ENCODE assay signal across 10 cellular contexts in the genomic region with DNA sequence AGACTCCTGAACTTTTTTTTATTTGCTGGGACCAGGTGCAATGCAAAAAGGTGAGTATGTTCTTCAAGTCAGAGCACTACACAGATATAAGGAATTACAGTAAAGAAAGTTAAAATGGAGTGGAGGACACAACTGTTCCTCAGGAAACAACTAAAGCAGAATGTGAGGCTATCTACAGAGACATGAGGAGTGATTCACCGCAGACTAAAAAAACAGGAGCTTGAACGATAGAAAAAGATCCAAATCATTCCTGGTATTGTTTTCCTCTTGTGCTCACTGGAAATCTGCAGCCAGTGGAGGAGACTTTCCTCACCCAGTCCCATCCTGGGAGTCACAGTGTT.
A peak's percentile ranks its signal among the peaks of the same experiment; 100 is the strongest.
DNase-seq lines count a peak whose midpoint lies in the region; ATAC-seq lines count a peak whose summit lies in the region.
"Had no signal": no experiment of that assay in that cellular context is flagged by ENCODE, and none has a peak within 500 bp of the region (broad histone marks: within the 10 kb centered on the region; RNA-seq: fewer than 3 reads in every experiment).

No MANE protein-coding gene starts in this region.

- H3K9me3 ChIP-seq in right cardiac atrium (ENCODE audit: control insufficient read depth, low read length) (no peaks in the 10 kb centered on the region), MG63 (no peaks in the 10 kb centered on the region)

- H3K36me3 Mint-ChIP-seq in activated T-cell treated with anti-CD3 and anti-CD28 coated beads, Interleukin-2, amount 50 U/mL, for 24 hours (ENCODE audit: low read depth) = no peaks in the 10 kb centered on the region
- H3K36me3 Mint-ChIP-seq in activated T-helper 1 cell treated with anti-CD3 and anti-CD28 coated beads, Interleukin-12 subunit alpha, Interleukin-12 subunit beta, Interleukin-2, Interleukin-4 antibody, amounts not matched to agents 30 ng/mL and 10 ng/mL and 1 ng/mL, durations not matched to agents 14 hours and 24 hours and 36 hours (ENCODE audit: low read depth) = peaks cover 8% of the 10 kb centered on the region

- peak in 1 of 2 donors; percentile 14 for ATAC-seq in right cardiac atrium

- 14% methylated on average over 2 of the region's 2 CpGs for WGBS in right cardiac atrium

- peak overlapping the region; percentile 33 for H3K27ac Mint-ChIP-seq in activated T-cell treated with anti-CD3 and anti-CD28 coated beads, Interleukin-2, amount 50 U/mL, for 24 hours
- peak overlapping the region; percentile 6 for H3K27ac Mint-ChIP-seq in activated T-helper 1 cell treated with anti-CD3 and anti-CD28 coated beads, Interleukin-12 subunit alpha, Interleukin-12 subunit beta, Interleukin-2, Interleukin-4 antibody, amounts not matched to agents 30 ng/mL and 10 ng/mL and 1 ng/mL, durations not matched to agents 14 hours and 24 hours and 36 hours

- DNase-seq in activated T-cell treated with anti-CD3 and anti-CD28 coated beads, Interleukin-2, amount 50 U/mL, for 24 hours = no peak
- no peak for DNase-seq in activated T-cell treated with anti-CD3 and anti-CD28 coated beads, Interleukin-2, amount 50 U/mL, for 1 hour
- no peak for DNase-seq in activated T-helper 1 cell treated with anti-CD3 and anti-CD28 coated beads, Interleukin-12 subunit alpha, Interleukin-12 subunit beta, Interleukin-2, Interleukin-4 antibody, amounts not matched to agents 30 ng/mL and 10 ng/mL and 1 ng/mL, durations not matched to agents 14 hours and 24 hours and 36 hours (ENCODE audit: low spot score)
- DNase-seq in right cardiac atrium = no peak
- DNase-seq in superior temporal gyrus (ENCODE audit: extremely low spot score) = peak; percentile 43
- DNase-seq in stimulated activated CD4-positive, alpha-beta T cell treated with anti-CD3 and anti-CD28 coated beads, Interleukin-2, amount 100 ng/mL, for 48 hours = no peak
- no peak for DNase-seq in NCI-H1930 (lab: John Stamatoyannopoulos, UW)
- no peak for DNase-seq in MG63
- DNase-seq: AML-193, MM.1S had no signal

- intact Hi-C loops in activated T-helper 1 cell treated with anti-CD3 and anti-CD28 coated beads, Interleukin-12 subunit alpha, Interleukin-12 subunit beta, Interleukin-2, Interleukin-4 antibody, amounts not matched to agents 30 ng/mL and 10 ng/mL and 1 ng/mL, durations not matched to agents 14 hours and 24 hours and 36 hours (cut with micrococcal nuclease) = no loop called here
- intact Hi-C loops in right cardiac atrium (cut with DNase I) = loop anchor here in 1 of 4 donors (5.0 kb wide), 1 partner anchor 186 kb away; a partner anchor contains a TSS

- H3K4me3 ChIP-seq in right cardiac atrium (ENCODE audit: low read length) (peak overlapping the region; percentile 21), MG63 (no peak overlapping the region)

- no peaks in the 10 kb centered on the region for H3K9me3 Mint-ChIP-seq in activated T-cell treated with anti-CD3 and anti-CD28 coated beads, Interleukin-2, amount 50 U/mL, for 24 hours
- H3K9me3 Mint-ChIP-seq in activated T-helper 1 cell treated with anti-CD3 and anti-CD28 coated beads, Interleukin-12 subunit alpha, Interleukin-12 subunit beta, Interleukin-2, Interleukin-4 antibody, amounts not matched to agents 30 ng/mL and 10 ng/mL and 1 ng/mL, durations not matched to agents 14 hours and 24 hours and 36 hours = peaks cover 4% of the 10 kb centered on the region

- no peaks in the 10 kb centered on the region for H3K27me3 ChIP-seq in right cardiac atrium (ENCODE audit: control insufficient read depth, insufficient read depth)
- H3K27me3 ChIP-seq in MG63 = no peaks in the 10 kb centered on the region

- peak overlapping the region; percentile 13 for H3K4me3 Mint-ChIP-seq in activated T-cell treated with anti-CD3 and anti-CD28 coated beads, Interleukin-2, amount 50 U/mL, for 24 hours
- peak overlapping the region; percentile 52 for H3K4me3 Mint-ChIP-seq in activated T-helper 1 cell treated with anti-CD3 and anti-CD28 coated beads, Interleukin-12 subunit alpha, Interleukin-12 subunit beta, Interleukin-2, Interleukin-4 antibody, amounts not matched to agents 30 ng/mL and 10 ng/mL and 1 ng/mL, durations not matched to agents 14 hours and 24 hours and 36 hours

- peaks cover 15% of the 10 kb centered on the region for H3K4me1 ChIP-seq in right cardiac atrium (ENCODE audit: control insufficient read depth, insufficient read depth, low read length)

- H3K27ac ChIP-seq in right cardiac atrium (ENCODE audit: low read length) = peak overlapping the region; percentile 15

- peaks cover 12% of the 10 kb centered on the region for H3K27me3 Mint-ChIP-seq in activated T-cell treated with anti-CD3 and anti-CD28 coated beads, Interleukin-2, amount 50 U/mL, for 24 hours
- peaks cover 16% of the 10 kb centered on the region for H3K27me3 Mint-ChIP-seq in activated T-helper 1 cell treated with anti-CD3 and anti-CD28 coated beads, Interleukin-12 subunit alpha, Interleukin-12 subunit beta, Interleukin-2, Interleukin-4 antibody, amounts not matched to agents 30 ng/mL and 10 ng/mL and 1 ng/mL, durations not matched to agents 14 hours and 24 hours and 36 hours (ENCODE audit: insufficient read depth)

- peaks cover 56% of the 10 kb centered on the region for H3K4me1 Mint-ChIP-seq in activated T-cell treated with anti-CD3 and anti-CD28 coated beads, Interleukin-2, amount 50 U/mL, for 24 hours (ENCODE audit: low read depth)
- H3K4me1 Mint-ChIP-seq in activated T-helper 1 cell treated with anti-CD3 and anti-CD28 coated beads, Interleukin-12 subunit alpha, Interleukin-12 subunit beta, Interleukin-2, Interleukin-4 antibody, amounts not matched to agents 30 ng/mL and 10 ng/mL and 1 ng/mL, durations not matched to agents 14 hours and 24 hours and 36 hours (ENCODE audit: low read depth) = peaks cover 57% of the 10 kb centered on the region

- H3K36me3 ChIP-seq in MG63 = no peaks in the 10 kb centered on the region
